ENCODE assay signal across 17 cellular contexts in genomic region chr7:129617607-129618006, GRCh38. TPM values are rescaled to one million over a fixed set of nuclear protein-coding genes. Genes with fewer than 3 reads are reported as not detected.
DNase-seq lines count a peak whose midpoint lies in the region; ATAC-seq and TF ChIP-seq lines count a peak whose summit lies in the region.
"Had no signal": no experiment of that assay in that cellular context is flagged by ENCODE, and none has a peak within 500 bp of the region (broad histone marks: within the 10 kb centered on the region; RNA-seq: fewer than 3 reads in every experiment).

No MANE protein-coding gene starts in this region.

- H3K27me3 ChIP-seq in left lung (no peaks in the 10 kb centered on the region), SJCRH30 (no peaks in the 10 kb centered on the region)
- H3K27me3 ChIP-seq in effector memory CD4-positive, alpha-beta T cell (replicated peaks; ENCODE audit: control insufficient read depth, insufficient read depth, low read length, poor library complexity, severe bottlenecking): no peaks in the 10 kb centered on the region
- H3K27me3 ChIP-seq: gastroesophageal sphincter had no signal

- no peaks in the 10 kb centered on the region for H3K9me3 Mint-ChIP-seq in activated naive CD8-positive, alpha-beta T cell (ENCODE audit: low read depth)
- H3K9me3 Mint-ChIP-seq in activated naive CD8-positive, alpha-beta T cell treated with anti-CD3 and anti-CD28 coated beads, Interleukin-2, amount 50 U/mL, for 24 hours: no peaks in the 10 kb centered on the region
- H3K9me3 Mint-ChIP-seq: activated CD4-positive, alpha-beta T cell treated with anti-CD3 and anti-CD28 coated beads, Interleukin-2, amount 10 ng/mL, durations not matched to agents 7 days and 5 days had no signal

- no peak for ATAC-seq in activated naive CD8-positive, alpha-beta T cell treated with anti-CD3 and anti-CD28 coated beads, Interleukin-2, amount 50 U/mL, for 24 hours
- ATAC-seq in left lung (peak; percentile 12), GM21576 (IDR thresholded peaks at IDR 0.05; ENCODE audit: unreplicated experiment) (no peak), HG03469 (IDR thresholded peaks at IDR 0.05; ENCODE audit: unreplicated experiment) (no peak)
- ATAC-seq: gastroesophageal sphincter had no signal

- peak overlapping the region; percentile 36 for H3K4me3 Mint-ChIP-seq in activated naive CD8-positive, alpha-beta T cell
- no peak overlapping the region for H3K4me3 Mint-ChIP-seq in activated naive CD8-positive, alpha-beta T cell treated with anti-CD3 and anti-CD28 coated beads, Interleukin-2, amount 50 U/mL, for 24 hours
- H3K4me3 Mint-ChIP-seq: activated CD4-positive, alpha-beta T cell treated with anti-CD3 and anti-CD28 coated beads, Interleukin-2, amount 10 ng/mL, durations not matched to agents 7 days and 5 days had no signal

- H3K4me1 ChIP-seq in left lung (peaks cover 25 to 69% of the 10 kb centered on the region in 2 donors), SJCRH30 (peaks cover 14% of the 10 kb centered on the region)
- peaks cover 16% of the 10 kb centered on the region for H3K4me1 ChIP-seq in effector memory CD4-positive, alpha-beta T cell (ENCODE audit: control insufficient read depth, insufficient read depth, low read length, poor library complexity, severe bottlenecking)

- H3K27ac Mint-ChIP-seq in activated naive CD8-positive, alpha-beta T cell: no peak overlapping the region
- H3K27ac Mint-ChIP-seq in activated naive CD8-positive, alpha-beta T cell treated with anti-CD3 and anti-CD28 coated beads, Interleukin-2, amount 50 U/mL, for 24 hours: no peak overlapping the region
- H3K27ac Mint-ChIP-seq: activated CD4-positive, alpha-beta T cell treated with anti-CD3 and anti-CD28 coated beads, Interleukin-2, amount 10 ng/mL, durations not matched to agents 7 days and 5 days had no signal

- H3K4me3 ChIP-seq in left lung: no peak overlapping the region
- no peak overlapping the region for H3K4me3 ChIP-seq in effector memory CD4-positive, alpha-beta T cell (ENCODE audit: insufficient read depth, low read depth, low read length, poor library complexity, severe bottlenecking)
- H3K4me3 ChIP-seq in SJCRH30: no peak overlapping the region
- H3K4me3 ChIP-seq: gastroesophageal sphincter had no signal

- H3K27me3 Mint-ChIP-seq in activated naive CD8-positive, alpha-beta T cell: no peaks in the 10 kb centered on the region
- no peaks in the 10 kb centered on the region for H3K27me3 Mint-ChIP-seq in activated naive CD8-positive, alpha-beta T cell treated with anti-CD3 and anti-CD28 coated beads, Interleukin-2, amount 50 U/mL, for 24 hours
- H3K27me3 Mint-ChIP-seq: activated CD4-positive, alpha-beta T cell treated with anti-CD3 and anti-CD28 coated beads, Interleukin-2, amount 10 ng/mL, durations not matched to agents 7 days and 5 days had no signal

- 43 to 72% (median 60%) methylated on average over 2 of the region's 2 CpGs for WGBS in adipose tissue, 3 donors

- DNase-seq in activated naive CD8-positive, alpha-beta T cell treated with anti-CD3 and anti-CD28 coated beads, Interleukin-2, amount 50 U/mL, for 24 hours: no peak
- DNase-seq in left lung (no peak), SJCRH30 (no peak)
- DNase-seq in effector memory CD4-positive, alpha-beta T cell: no peak
- DNase-seq: activated CD4-positive, alpha-beta T cell treated with anti-CD3 and anti-CD28 coated beads, Interleukin-2, amount 10 ng/mL, durations not matched to agents 7 days and 5 days; central memory CD4-positive, alpha-beta T cell; NCI-H1436; NCI-H226; NK-92 treated with Interleukin-12 subunit alpha and Interleukin-12 subunit beta, amount 100 ng/mL, for 24 hours; occipital lobe; stimulated activated CD4-positive, alpha-beta T cell treated with anti-CD3 and anti-CD28 coated beads, Interleukin-4, amount 100 ng/mL, for 4 hours; T1000 had no signal

- H3K4me1 Mint-ChIP-seq in activated naive CD8-positive, alpha-beta T cell (ENCODE audit: low read depth): peaks cover 81% of the 10 kb centered on the region
- peaks cover 80% of the 10 kb centered on the region for H3K4me1 Mint-ChIP-seq in activated naive CD8-positive, alpha-beta T cell treated with anti-CD3 and anti-CD28 coated beads, Interleukin-2, amount 50 U/mL, for 24 hours

- intact Hi-C loops in left lung (cut with DNase I): no loop called here

- peaks cover 5% of the 10 kb centered on the region for H3K36me3 Mint-ChIP-seq in activated naive CD8-positive, alpha-beta T cell
- H3K36me3 Mint-ChIP-seq in activated naive CD8-positive, alpha-beta T cell treated with anti-CD3 and anti-CD28 coated beads, Interleukin-2, amount 50 U/mL, for 24 hours (ENCODE audit: low read depth): peaks cover 9% of the 10 kb centered on the region

- no peaks in the 10 kb centered on the region for H3K36me3 ChIP-seq in left lung
- H3K36me3 ChIP-seq in effector memory CD4-positive, alpha-beta T cell (ENCODE audit: control insufficient read depth, insufficient read depth, low read length): no peaks in the 10 kb centered on the region
- no peaks in the 10 kb centered on the region; the same call in 1 of the 2 replicates for H3K36me3 ChIP-seq in SJCRH30
- H3K36me3 ChIP-seq: gastroesophageal sphincter had no signal

- no peak for TF ChIP-seq CTCF in left lung (IDR thresholded peaks at IDR 0.05)

- no peaks in the 10 kb centered on the region for H3K9me3 ChIP-seq in left lung
- H3K9me3 ChIP-seq in effector memory CD4-positive, alpha-beta T cell (ENCODE audit: control insufficient read depth, low read length): no peaks in the 10 kb centered on the region
- H3K9me3 ChIP-seq in SJCRH30 (replicated peaks): no peaks in the 10 kb centered on the region
- H3K9me3 ChIP-seq: gastroesophageal sphincter had no signal

- H3K27ac ChIP-seq in adipose tissue (ENCODE audit: low read depth, low read length) (peak overlapping the region; percentile 44), left lung (peak overlapping the region; percentile 40 to 72), SJCRH30 (no peak overlapping the region)
- H3K27ac ChIP-seq in effector memory CD4-positive, alpha-beta T cell (ENCODE audit: insufficient read depth, low read length, poor library complexity, severe bottlenecking): no peak overlapping the region
- H3K27ac ChIP-seq: gastroesophageal sphincter had no signal

RNA-seq across cellular contexts. Expression of gene NRF1, which starts 6.1 kb away (rescaled TPM):
- 1 to 10 TPM; 4.4 to 7.2 (median 7.0) TPM for polyA plus RNA-seq in adipose tissue
- 10 to 100 TPM; 11.4 to 14.0 TPM for total RNA-seq in left lung
- total RNA-seq in SJCRH30 (2014; rRNA removed; shearing (Covaris generic)): 11.8 and 14.0 TPM in 2 replicates

Comparison
In these comparisons a context has a peak if more than half of its experiments do, and no peak if none do; other contexts are left out.
1. H3K27ac ChIP-seq: peak in adipose tissue (single experiment) and left lung (2 of 2); none in effector memory CD4-positive, alpha-beta T cell (single experiment) and SJCRH30 (single experiment).